ENCODE assay signal across 21 cellular contexts in the genomic region with DNA sequence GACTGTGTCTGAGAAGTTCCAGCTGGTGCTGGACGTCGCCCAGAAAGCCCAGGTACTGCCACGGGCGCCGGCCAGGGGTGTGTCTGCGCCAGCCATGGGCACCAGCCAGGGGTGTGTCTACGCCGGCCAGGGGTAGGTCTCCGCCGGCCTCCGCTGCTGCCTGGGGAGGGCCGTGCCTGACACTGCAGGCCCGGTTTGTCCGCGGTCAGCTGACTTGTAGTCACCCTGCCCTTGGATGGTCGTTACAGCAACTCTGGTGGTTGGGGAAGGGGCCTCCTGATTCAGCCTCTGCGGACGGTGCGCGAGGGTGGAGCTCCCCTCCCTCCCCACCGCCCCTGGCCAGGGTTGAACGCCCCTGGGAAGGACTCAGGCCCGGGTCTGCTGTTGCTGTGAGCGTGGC. TPM values are rescaled to one million over a fixed set of nuclear protein-coding genes. Genes with fewer than 3 reads are reported as not detected.
A peak's percentile ranks its signal among the peaks of the same experiment; 100 is the strongest.
DNase-seq lines count a peak whose midpoint lies in the region; ATAC-seq and TF ChIP-seq lines count a peak whose summit lies in the region.
"Had no signal": no experiment of that assay in that cellular context is flagged by ENCODE, and none has a peak within 500 bp of the region (broad histone marks: within the 10 kb centered on the region; RNA-seq: fewer than 3 reads in every experiment).

No MANE protein-coding gene starts in this region.

- H3K36me3 Mint-ChIP-seq in nephron progenitor cell (ENCODE audit: low read depth) = peaks cover 11% of the 10 kb centered on the region

- H3K27ac Mint-ChIP-seq in nephron progenitor cell = no peak overlapping the region

- H3K9me3 ChIP-seq in heart right ventricle = no peaks in the 10 kb centered on the region
- no peaks in the 10 kb centered on the region for H3K9me3 ChIP-seq in stomach
- no peaks in the 10 kb centered on the region for H3K9me3 ChIP-seq in PC-3 (ENCODE audit: low read length)
- H3K9me3 ChIP-seq: A549, BE2C had no signal

- intact Hi-C loops in left ventricle myocardium superior (cut with micrococcal nuclease) = no loop called here
- intact Hi-C loops in heart right ventricle (cut with DNase I) = loop anchor here in 2 of 10 donors (2.0 to 10.0 kb wide), 2 partner anchors 103 kb away; no protein-coding TSS in a partner anchor
- intact Hi-C loops in stomach (cut with DNase I; ENCODE audit: low total_unique reads) = no loop called here
- intact Hi-C loops in PC-3 (cut with micrococcal nuclease) = no loop called here

- no peaks in the 10 kb centered on the region for H3F3A ChIP-seq in PC-3 (ENCODE audit: low read length, unreplicated experiment)

- WGBS in heart right ventricle, 2 donors = 84% methylated on average over 24 of the region's 24 CpGs
- WGBS in stomach, 5 donors = 61 to 82% (median 71%) methylated on average over 13 to 24 of the region's 24 CpGs; no CpG with 5 or more reads in 1 of the 5 donors

- POLR2A ChIA-PET in RWPE1 (lab: Yijun Ruan, JAX; ENCODE audit: low non-redundant PET) (no interaction called here), PC-3 (lab: Charles Lee; ENCODE audit: unreplicated experiment) (no interaction called here)

- peaks cover 0 to 15% (median 6%) of the 10 kb centered on the region in 9 donors for H3K4me1 ChIP-seq in heart right ventricle
- peaks cover 0 to 14% (median 0%) of the 10 kb centered on the region in 4 donors for H3K4me1 ChIP-seq in stomach
- H3K4me1 ChIP-seq in PC-3 (ENCODE audit: insufficient read depth, low read length) = no peaks in the 10 kb centered on the region
- H3K4me1 ChIP-seq: A549 had no signal

- no peak for ATAC-seq in left ventricle myocardium superior
- ATAC-seq in heart right ventricle = no peak
- no peak for ATAC-seq in PC-3
- ATAC-seq: A549, GM23338, HCT116 had no signal

- CTCF ChIA-PET in RWPE1 (lab: Yijun Ruan, JAX) = no interaction called here
- CTCF ChIA-PET in PC-3 (lab: Charles Lee) = no interaction called here

- H3K9me3 Mint-ChIP-seq in nephron progenitor cell = no peaks in the 10 kb centered on the region
- H3K9me3 Mint-ChIP-seq: CD4-positive, alpha-beta memory T cell; GM23338; H9 had no signal

- no peak overlapping the region for H3K9ac ChIP-seq in PC-3 (ENCODE audit: low read length)

- H3K9me2 ChIP-seq in PC-3 (replicated peaks; ENCODE audit: low read length) = no peaks in the 10 kb centered on the region

- H3K4me3 ChIP-seq in heart right ventricle (no peak overlapping the region), stomach (no peak overlapping the region), PC-3 (ENCODE audit: low read length) (no peak overlapping the region)
- H3K4me3 ChIP-seq: A549, GM23338 had no signal

- peaks cover 19% of the 10 kb centered on the region for H3K4me1 Mint-ChIP-seq in nephron progenitor cell
- H3K4me1 Mint-ChIP-seq: GM23338, H9 had no signal

- no peak for TF ChIP-seq POLR2A in stomach (IDR thresholded peaks at IDR 0.05)

- H3K27me3 Mint-ChIP-seq in nephron progenitor cell (ENCODE audit: low read depth, poor library complexity) = peaks cover 2% of the 10 kb centered on the region
- H3K27me3 Mint-ChIP-seq: CD4-positive, alpha-beta memory T cell had no signal

- no peaks in the 10 kb centered on the region for H3K27me3 ChIP-seq in heart right ventricle
- H3K27me3 ChIP-seq in stomach = no peaks in the 10 kb centered on the region
- H3K27me3 ChIP-seq in PC-3 (ENCODE audit: low read length) = no peaks in the 10 kb centered on the region
- H3K27me3 ChIP-seq: BE2C had no signal

- TF ChIP-seq CTCF in heart right ventricle (IDR thresholded peaks at IDR 0.05) (no peak), RWPE1 (conservative IDR thresholded peaks at IDR 0.05; ENCODE audit: low read depth) (no peak), nephron progenitor cell (IDR thresholded peaks at IDR 0.05) (no peak), stomach (IDR thresholded peaks at IDR 0.05) (no peak), PC-3 (conservative IDR thresholded peaks at IDR 0.05; ENCODE audit: low read depth, low read length) (no peak)

- no peak overlapping the region for H3K4me3 Mint-ChIP-seq in nephron progenitor cell
- H3K4me3 Mint-ChIP-seq: CD4-positive, alpha-beta memory T cell; GM23338; H9 had no signal

- no peaks in the 10 kb centered on the region for H3K79me2 ChIP-seq in PC-3 (ENCODE audit: low read length)

- H2AFZ ChIP-seq in PC-3 (ENCODE audit: low read length) = no peak overlapping the region
- H2AFZ ChIP-seq: GM23338 had no signal

- DNase-seq in left ventricle myocardium superior (peak; percentile 31), heart right ventricle (no peak), RWPE1 (ENCODE audit: low spot score) (no peak), nephron progenitor cell (peak; percentile 32), stomach (peak; percentile 76), PC-3 (no peak), GDM1 (lab: John Stamatoyannopoulos, UW) (no peak)
- DNase-seq: 8988T; ACHN; AML-193; BE2C; C1 segment of cervical spinal cord; Calu3; CD4-positive, alpha-beta memory T cell; COR-L47; DMS53; DMS79 treated with DMSO at 0.1 percent for 48 hours; H9 had no signal

- BruUV-seq in PC-3 (replicated peaks; lab: Mats Ljungman, UMichigan) = no TSS peak

- H3K36me3 ChIP-seq in heart right ventricle (peaks cover 0 to 94% (median 44%) of the 10 kb centered on the region in 9 donors), stomach (peaks cover 57 to 97% (median 85%) of the 10 kb centered on the region in 4 donors), PC-3 (ENCODE audit: low read depth, low read length) (no peaks in the 10 kb centered on the region)

- H3K4me2 ChIP-seq in PC-3 (ENCODE audit: low read length) = no peak overlapping the region
- H3K4me2 ChIP-seq: A549, GM23338 had no signal

- no peak overlapping the region for H3K27ac ChIP-seq in heart right ventricle
- peak overlapping the region; percentile 16; the same call in 1 of the 2 replicates for H3K27ac ChIP-seq in RWPE1
- H3K27ac ChIP-seq in stomach = peak overlapping the region in 2 of 5 donors; percentile 34 to 60
- H3K27ac ChIP-seq in PC-3 (ENCODE audit: low read length) = no peak overlapping the region
- H3K27ac ChIP-seq: A549 had no signal

- no peaks in the 10 kb centered on the region for H4K20me1 ChIP-seq in PC-3 (ENCODE audit: low read length)

- TF ChIP-seq EP300 in stomach (IDR thresholded peaks at IDR 0.05) = no peak

RNA-seq across cellular contexts. Expression of a gene that starts 47.9 kb away (rescaled TPM):
- total RNA-seq in left ventricle myocardium superior = 94.0 TPM
- 100 to 1,000 TPM in 3 of 10 donors, 10 to 100 TPM in 7; 53.9 to 143 (median 71.0) TPM for total RNA-seq in heart right ventricle
- polyA plus RNA-seq in heart right ventricle = 10 to 100 TPM; 29.3 to 33.3 TPM
- total RNA-seq in stomach = 100 to 1,000 TPM in 1 of 5 donors, 10 to 100 TPM in 4; 20.5 to 452 (median 30.9) TPM
- 10 to 100 TPM in 2 of 3 donors, 1 to 10 TPM in 1; 7.4 to 14.3 (median 13.7) TPM for polyA plus RNA-seq in stomach
- 18.9 and 25.3 TPM in 2 replicates for total RNA-seq in PC-3 (2014; rRNA removed)

Comparison
In these comparisons a context has a peak if more than half of its experiments do, and no peak if none do; other contexts are left out.
1. DNase-seq: peak in left ventricle myocardium superior (single experiment), nephron progenitor cell (single experiment) and stomach (single experiment); none in heart right ventricle (0 of 2), RWPE1 (single experiment), PC-3 (single experiment) and GDM1 (single experiment).